9 cellular contexts compared by ENCODE assay signal in the genomic region with DNA sequence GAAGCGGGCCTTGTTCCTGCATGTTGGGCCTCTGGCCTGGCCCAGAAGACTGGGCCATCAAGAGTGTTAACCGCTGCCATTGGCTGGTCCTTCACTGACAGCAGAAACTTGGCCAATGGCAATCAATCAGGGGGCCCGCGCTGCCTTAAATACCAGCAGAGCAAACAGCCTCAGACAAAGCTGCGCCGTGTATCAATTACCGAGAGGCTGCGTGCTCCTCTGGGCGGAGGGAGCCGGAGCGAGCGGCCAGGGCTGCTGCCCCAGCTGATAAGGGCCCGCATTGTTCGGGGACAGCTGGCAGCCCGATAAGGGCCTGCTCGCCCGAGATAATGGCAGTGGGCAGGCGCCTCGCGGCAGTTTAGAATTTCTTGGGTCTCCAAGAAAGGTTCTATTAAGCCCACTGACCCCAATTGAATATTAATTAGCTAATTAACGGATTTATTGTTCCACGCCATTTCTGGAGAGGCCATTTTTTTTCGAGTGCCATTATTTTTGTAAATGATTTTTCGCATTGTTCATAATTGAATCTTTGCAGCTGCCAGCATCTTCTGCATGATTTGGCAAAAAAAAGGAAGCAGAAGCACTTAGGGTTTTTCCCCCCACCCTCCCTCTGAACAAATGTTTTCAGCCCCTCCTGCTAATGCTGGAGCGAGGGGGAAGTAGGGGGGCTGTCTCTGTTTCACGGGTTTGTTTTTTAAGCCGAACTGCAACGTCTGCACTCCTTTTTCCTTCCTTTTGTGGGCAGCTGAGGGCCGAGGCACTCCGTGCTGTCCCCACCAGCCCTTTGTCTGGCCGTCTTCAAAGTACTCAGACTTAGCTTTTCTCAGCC. TPM values are rescaled to one million over a fixed set of nuclear protein-coding genes. Genes with fewer than 3 reads are reported as not detected.
DNase-seq lines count a peak whose midpoint lies in the region; ATAC-seq and TF ChIP-seq lines count a peak whose summit lies in the region.
"Had no signal": no experiment of that assay in that cellular context is flagged by ENCODE, and none has a peak within 500 bp of the region (broad histone marks: within the 10 kb centered on the region; RNA-seq: fewer than 3 reads in every experiment).

No MANE protein-coding gene starts in this region.

- H3K36me3 ChIP-seq in upper lobe of left lung, result no peaks in the 10 kb centered on the region

- no peaks in the 10 kb centered on the region for H3K36me3 Mint-ChIP-seq in activated naive CD8-positive, alpha-beta T cell
- no peaks in the 10 kb centered on the region for H3K36me3 Mint-ChIP-seq in activated naive CD8-positive, alpha-beta T cell treated with anti-CD3 and anti-CD28 coated beads for 36 hours
- H3K36me3 Mint-ChIP-seq in brain (no peaks in the 10 kb centered on the region), memory B cell (no peaks in the 10 kb centered on the region)

- peaks cover 8% of the 10 kb centered on the region for H3K27me3 Mint-ChIP-seq in activated naive CD8-positive, alpha-beta T cell
- H3K27me3 Mint-ChIP-seq in activated naive CD8-positive, alpha-beta T cell treated with anti-CD3 and anti-CD28 coated beads for 36 hours, result peaks cover 47% of the 10 kb centered on the region
- H3K27me3 Mint-ChIP-seq in brain (peaks cover 6% of the 10 kb centered on the region), memory B cell (no peaks in the 10 kb centered on the region)

- WGBS in upper lobe of left lung, 2 donors, result 22 to 23% methylated on average over 17 to 31 of the region's 31 CpGs

- ATAC-seq in memory B cell (ENCODE audit: low read depth) (peak; percentile 46), upper lobe of left lung (ENCODE audit: low FRiP score in 2 of 2) (peak; percentile 42 to 74), omental fat pad (ENCODE audit: low FRiP score) (no peak)

- TF ChIP-seq POLR2A in upper lobe of left lung (IDR thresholded peaks at IDR 0.05), result no peak

- H3K4me1 ChIP-seq in upper lobe of left lung, result peaks cover 0 to 14% (median 11%) of the 10 kb centered on the region in 4 donors

- no peak for DNase-seq in activated naive CD8-positive, alpha-beta T cell treated with anti-CD3 and anti-CD28 coated beads for 36 hours
- DNase-seq in memory B cell (ENCODE audit: low spot score in 2 of 2) (peak in 1 of 2 donors; percentile 28), upper lobe of left lung (no peak), omental fat pad (ENCODE audit: low spot score) (no peak)
- no peak for DNase-seq in stimulated activated CD4-positive, alpha-beta T cell treated with anti-CD3 and anti-CD28 coated beads, Interleukin-15, amount 100 ng/mL, for 24 hours
- no peak for DNase-seq in stimulated activated CD4-positive, alpha-beta T cell treated with anti-CD3 and anti-CD28 coated beads, Interleukin-1b, Interleukin-23, amount 100 ng/mL, for 48 hours
- DNase-seq: stimulated activated CD4-positive, alpha-beta T cell treated with anti-CD3 and anti-CD28 coated beads, Interleukin-12 subunit alpha, Interleukin-12 subunit beta, amount 100 ng/mL, for 4 hours had no signal

- H3K9me3 Mint-ChIP-seq in activated naive CD8-positive, alpha-beta T cell (ENCODE audit: low read depth), result no peaks in the 10 kb centered on the region
- H3K9me3 Mint-ChIP-seq in activated naive CD8-positive, alpha-beta T cell treated with anti-CD3 and anti-CD28 coated beads for 36 hours, result no peaks in the 10 kb centered on the region
- no peaks in the 10 kb centered on the region for H3K9me3 Mint-ChIP-seq in brain
- H3K9me3 Mint-ChIP-seq in memory B cell, result no peaks in the 10 kb centered on the region

- peak overlapping the region in 2 of 4 donors; percentile 8 to 30 for H3K4me3 ChIP-seq in upper lobe of left lung

- peak overlapping the region in 2 of 4 donors; percentile 36 to 77 for H3K27ac ChIP-seq in upper lobe of left lung

- TF ChIP-seq CTCF in brain (conservative IDR thresholded peaks at IDR 0.05) (no peak), upper lobe of left lung (IDR thresholded peaks at IDR 0.05) (no peak), omental fat pad (IDR thresholded peaks at IDR 0.05) (no peak)

- no peak for TF ChIP-seq EP300 in upper lobe of left lung (IDR thresholded peaks at IDR 0.05)

- H3K4me3 Mint-ChIP-seq in activated naive CD8-positive, alpha-beta T cell, result peak overlapping the region; percentile 35
- H3K4me3 Mint-ChIP-seq in activated naive CD8-positive, alpha-beta T cell treated with anti-CD3 and anti-CD28 coated beads for 36 hours, result no peak overlapping the region
- H3K4me3 Mint-ChIP-seq in brain (peak overlapping the region; percentile 20 to 84 (median 74)), memory B cell (peak overlapping the region; percentile 81)

- H3K27me3 ChIP-seq in upper lobe of left lung, result no peaks in the 10 kb centered on the region

- no peaks in the 10 kb centered on the region for H3K9me3 ChIP-seq in upper lobe of left lung

- peaks cover 8% of the 10 kb centered on the region for H3K4me1 Mint-ChIP-seq in activated naive CD8-positive, alpha-beta T cell (ENCODE audit: low read depth)
- H3K4me1 Mint-ChIP-seq in activated naive CD8-positive, alpha-beta T cell treated with anti-CD3 and anti-CD28 coated beads for 36 hours, result peaks cover 2% of the 10 kb centered on the region
- peaks cover 74% of the 10 kb centered on the region for H3K4me1 Mint-ChIP-seq in brain
- peaks cover 29% of the 10 kb centered on the region for H3K4me1 Mint-ChIP-seq in memory B cell

- H3K27ac Mint-ChIP-seq in activated naive CD8-positive, alpha-beta T cell, result no peak overlapping the region
- no peak overlapping the region for H3K27ac Mint-ChIP-seq in activated naive CD8-positive, alpha-beta T cell treated with anti-CD3 and anti-CD28 coated beads for 36 hours
- H3K27ac Mint-ChIP-seq in brain (peak overlapping the region; percentile 85 to 95 (median 89)), memory B cell (peak overlapping the region; percentile 46)

RNA-seq across cellular contexts. Expression of a gene that starts 37.6 kb away (rescaled TPM):
- 10 to 100 TPM in 1 of 2 experiments, 1 to 10 TPM in 1; 9.4 to 11.7 TPM for total RNA-seq in activated naive CD8-positive, alpha-beta T cell treated with anti-CD3 and anti-CD28 coated beads for 36 hours
- 4.9 TPM for polyA plus RNA-seq in brain (ENCODE audit: insufficient read depth, low read depth, low replicate concordance)
- total RNA-seq in upper lobe of left lung (10 to 100 TPM in 5 of 6 donors, 1 to 10 TPM in 1; 8.2 to 44.0 (median 12.2) TPM), omental fat pad (10 to 100 TPM in 2 of 4 donors, 1 to 10 TPM in 2; 3.6 to 12.0 (median 8.2) TPM)

RNA-seq across cellular contexts. Expression of a gene that starts 57.2 kb away (rescaled TPM):
- total RNA-seq in activated naive CD8-positive, alpha-beta T cell treated with anti-CD3 and anti-CD28 coated beads for 36 hours, result not detected
- 0.93 TPM for polyA plus RNA-seq in brain (ENCODE audit: insufficient read depth, low read depth, low replicate concordance)
- total RNA-seq in upper lobe of left lung (1 to 10 TPM in 1 of 6 donors, under 1 TPM in 1, not detected in 4; 0.79 to 2.1 TPM), omental fat pad (not detected)

Comparison
In these comparisons a context has a peak if more than half of its experiments do, and no peak if none do; other contexts are left out.
1. H3K27ac Mint-ChIP-seq: peak in brain (5 of 5) and memory B cell (single experiment); none in activated naive CD8-positive, alpha-beta T cell (single experiment) and activated naive CD8-positive, alpha-beta T cell treated with anti-CD3 and anti-CD28 coated beads for 36 hours (single experiment).